Comparison of ENCODE assay signal across 22 cellular contexts in genomic region chr5:153157156-153157555, GRCh38.
DNase-seq lines count a peak whose midpoint lies in the region; ATAC-seq and TF ChIP-seq lines count a peak whose summit lies in the region.
"Had no signal": no experiment of that assay in that cellular context is flagged by ENCODE, and none has a peak within 500 bp of the region (broad histone marks: within the 10 kb centered on the region; RNA-seq: fewer than 3 reads in every experiment).

No MANE protein-coding gene starts in this region.

- H3K36me3 ChIP-seq in ascending aorta: no peaks in the 10 kb centered on the region
- H3K36me3 ChIP-seq: heart left ventricle had no signal

- no peak overlapping the region for H3K27ac ChIP-seq in ascending aorta
- H3K27ac ChIP-seq: dorsolateral prefrontal cortex, heart left ventricle, VCaP had no signal

- no peaks in the 10 kb centered on the region for H3K4me1 ChIP-seq in ascending aorta
- H3K4me1 ChIP-seq: heart left ventricle had no signal

- H3K9me3 ChIP-seq in ascending aorta: no peaks in the 10 kb centered on the region

- H3K4me3 ChIP-seq in fibroblast of mammary gland (ENCODE audit: control insufficient read depth, low read depth, low read length) (no peak overlapping the region), ascending aorta (no peak overlapping the region)
- H3K4me3 ChIP-seq: dorsolateral prefrontal cortex, heart left ventricle, smooth muscle cell had no signal

- H3K27me3 ChIP-seq in ascending aorta: no peaks in the 10 kb centered on the region
- H3K27me3 ChIP-seq: dorsolateral prefrontal cortex, heart left ventricle had no signal

- DNase-seq in GM03348 (ENCODE audit: low spot score) (peak; percentile 12), fibroblast of mammary gland (ENCODE audit: low read depth) (peak; percentile 60), GDM1 (lab: John Stamatoyannopoulos, UW) (no peak), amygdala (lab: John Stamatoyannopoulos, UW) (no peak), DMS53 treated with DMSO at 0.1 percent for 48 hours (lab: John Stamatoyannopoulos, UW; ENCODE audit: unreplicated experiment) (no peak), ascending aorta (ENCODE audit: low spot score in 2 of 2) (no peak)
- DNase-seq: activated CD4-positive, alpha-beta memory T cell treated with anti-CD3 and anti-CD28 coated beads, Interleukin-2, amount 10 ng/mL, durations not matched to agents 7 days and 5 days; activated T-cell treated with anti-CD3 and anti-CD28 coated beads, Interleukin-2, amount 50 U/mL, for 4 hours; CD8-positive, alpha-beta T cell; dorsolateral prefrontal cortex; erythroblast; heart left ventricle; immature natural killer cell; natural killer cell; NCI-H1417; stimulated activated CD4-positive, alpha-beta T cell treated with anti-CD3 and anti-CD28 coated beads, Interleukin-4, amount 100 ng/mL, for 4 hours; stimulated activated CD8-positive, alpha-beta memory T cell treated with anti-CD3 and anti-CD28 coated beads, Interleukin-4, amount 100 ng/mL, for 48 hours; T-helper 1 cell had no signal

- intact Hi-C loops in ascending aorta (cut with DNase I): no loop called here

- peak; percentile 71 for ATAC-seq in GM19467 (IDR thresholded peaks at IDR 0.05; ENCODE audit: unreplicated experiment)
- ATAC-seq in HG03354 (IDR thresholded peaks at IDR 0.05; ENCODE audit: poor library complexity, severe bottlenecking, unreplicated experiment): peak; percentile 89
- ATAC-seq: activated T-cell treated with anti-CD3 and anti-CD28 coated beads, Interleukin-2, amount 50 U/mL, for 4 hours; CD8-positive, alpha-beta T cell; heart left ventricle; natural killer cell had no signal

- TF ChIP-seq CTCF in fibroblast of mammary gland (conservative IDR thresholded peaks at IDR 0.05; ENCODE audit: control insufficient read depth, insufficient read depth, low read depth, low read length): no peak
- no peak for TF ChIP-seq CTCF in ascending aorta (IDR thresholded peaks at IDR 0.05)

Comparison
In these comparisons a context has a peak if more than half of its experiments do, and no peak if none do; other contexts are left out.
1. DNase-seq: peak in GM03348 (single experiment) and fibroblast of mammary gland (single experiment); none in GDM1 (single experiment), amygdala (0 of 56), DMS53 treated with DMSO at 0.1 percent for 48 hours (single experiment) and ascending aorta (0 of 2).